In the genomic region with DNA sequence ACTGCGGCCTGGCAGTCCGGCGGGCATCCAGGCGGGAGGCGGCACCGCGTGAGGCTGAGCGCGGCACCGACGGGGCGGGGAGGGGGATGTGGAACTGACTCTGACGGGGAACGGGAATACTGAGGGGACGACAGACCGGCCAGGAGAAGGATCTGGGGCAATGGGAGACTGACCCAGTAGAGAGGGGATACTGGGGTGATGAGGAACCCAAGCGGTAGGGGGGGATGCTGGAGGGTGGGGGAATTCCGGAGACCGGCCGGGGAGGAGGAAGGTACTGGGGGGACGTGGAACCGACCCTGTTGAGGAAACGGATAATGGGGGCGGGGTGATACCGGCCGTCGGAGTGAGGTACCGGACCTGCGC, we compare ENCODE assay signal across 8 cellular contexts. TPM values are rescaled to one million over a fixed set of nuclear protein-coding genes. Genes with fewer than 3 reads are reported as not detected.
DNase-seq lines count a peak whose midpoint lies in the region; ATAC-seq and TF ChIP-seq lines count a peak whose summit lies in the region.

No MANE protein-coding gene starts in this region.

- no peak for DNase-seq in activated CD4-positive, CD25-positive, alpha-beta regulatory T cell (lab: John Stamatoyannopoulos, UW)
- DNase-seq in cardiac muscle cell (ENCODE audit: low read depth in 1 of 2, low spot score in 1 of 2): no peak
- DNase-seq in HT-29 (ENCODE audit: low spot score): no peak
- DNase-seq in Kasumi-1 (lab: John Stamatoyannopoulos, UW): no peak

- H3K36me3 ChIP-seq in cardiac muscle cell (no peaks in the 10 kb centered on the region), rectal smooth muscle tissue (ENCODE audit: control insufficient read depth, insufficient read depth, low read length) (no peaks in the 10 kb centered on the region)

- peak overlapping the region; percentile 19 for H3K9ac ChIP-seq in rectal smooth muscle tissue (ENCODE audit: low read length)

- peaks cover 6% of the 10 kb centered on the region for H3K36me3 Mint-ChIP-seq in IgD-negative memory B cell
- H3K36me3 Mint-ChIP-seq in activated T-helper 17 cell treated with anti-CD3 and anti-CD28 coated beads, Interleukin-2, amount 50 U/mL, for 72 hours (ENCODE audit: low read depth): peaks cover 25% of the 10 kb centered on the region

- H3K4me3 Mint-ChIP-seq in IgD-negative memory B cell: peak overlapping the region; percentile 92 to 97 (median 96)
- H3K4me3 Mint-ChIP-seq in activated T-helper 17 cell treated with anti-CD3 and anti-CD28 coated beads, Interleukin-2, amount 50 U/mL, for 72 hours: peak overlapping the region; percentile 90

- H3K4me1 ChIP-seq in cardiac muscle cell (ENCODE audit: low read depth) (peaks cover 4% of the 10 kb centered on the region), rectal smooth muscle tissue (ENCODE audit: control insufficient read depth, insufficient read depth, low read length) (peaks cover 12% of the 10 kb centered on the region)

- H3K4me3 ChIP-seq in cardiac muscle cell (peak overlapping the region; percentile 91), rectal smooth muscle tissue (ENCODE audit: low read length) (peak overlapping the region; percentile 86)

- no peak for TF ChIP-seq CTCF in cardiac muscle cell (IDR thresholded peaks at IDR 0.05; ENCODE audit: low read depth, low read length)

- H3K27me3 ChIP-seq in cardiac muscle cell: no peaks in the 10 kb centered on the region
- H3K27me3 ChIP-seq in rectal smooth muscle tissue (ENCODE audit: control insufficient read depth, insufficient read depth, low read length): no peaks in the 10 kb centered on the region

- ATAC-seq in activated CD4-positive, CD25-positive, alpha-beta regulatory T cell treated with anti-CD3 and anti-CD28 coated beads, Interleukin-2, amount 50 U/mL, for 24 hours: peak; percentile 1 to 6
- peak; percentile 15 for ATAC-seq in activated T-helper 17 cell treated with anti-CD3 and anti-CD28 coated beads, Interleukin-2, amount 50 U/mL, for 72 hours (replicated peaks)

- no peaks in the 10 kb centered on the region for H3K9me3 ChIP-seq in cardiac muscle cell (ENCODE audit: low read depth)

- H3K27me3 Mint-ChIP-seq in IgD-negative memory B cell: no peaks in the 10 kb centered on the region
- H3K27me3 Mint-ChIP-seq in activated T-helper 17 cell treated with anti-CD3 and anti-CD28 coated beads, Interleukin-2, amount 50 U/mL, for 72 hours: no peaks in the 10 kb centered on the region

- no peaks in the 10 kb centered on the region for H3K9me3 Mint-ChIP-seq in IgD-negative memory B cell
- H3K9me3 Mint-ChIP-seq in activated T-helper 17 cell treated with anti-CD3 and anti-CD28 coated beads, Interleukin-2, amount 50 U/mL, for 72 hours: no peaks in the 10 kb centered on the region

- peak overlapping the region; percentile 86 to 94 (median 93) for H3K27ac Mint-ChIP-seq in IgD-negative memory B cell
- H3K27ac Mint-ChIP-seq in activated T-helper 17 cell treated with anti-CD3 and anti-CD28 coated beads, Interleukin-2, amount 50 U/mL, for 72 hours: peak overlapping the region; percentile 75

- H3K27ac ChIP-seq in cardiac muscle cell (peak overlapping the region; percentile 79), rectal smooth muscle tissue (ENCODE audit: low read depth, low read length) (peak overlapping the region; percentile 68)

- H3K4me1 Mint-ChIP-seq in IgD-negative memory B cell: peaks cover 11 to 33% (median 16%) of the 10 kb centered on the region in 3 donors
- H3K4me1 Mint-ChIP-seq in activated T-helper 17 cell treated with anti-CD3 and anti-CD28 coated beads, Interleukin-2, amount 50 U/mL, for 72 hours: peaks cover 28% of the 10 kb centered on the region

RNA-seq across cellular contexts. Expression of a gene that starts 0.4 kb away (rescaled TPM):
- polyA plus RNA-seq in IgD-negative memory B cell (5.2 TPM), cardiac muscle cell (6.4 and 7.1 TPM in 2 replicates)
- 10 to 100 TPM; 15.1 to 18.1 TPM for total RNA-seq in activated T-helper 17 cell treated with anti-CD3 and anti-CD28 coated beads, Interleukin-2, amount 50 U/mL, for 72 hours
- total RNA-seq in cardiac muscle cell: 7.0 and 7.8 TPM in 2 replicates
- total RNA-seq in HT-29 (2014; rRNA removed; shearing (Covaris generic)): 16.5 and 20.4 TPM in 2 replicates
